26 cellular contexts compared by ENCODE assay signal in the genomic region with DNA sequence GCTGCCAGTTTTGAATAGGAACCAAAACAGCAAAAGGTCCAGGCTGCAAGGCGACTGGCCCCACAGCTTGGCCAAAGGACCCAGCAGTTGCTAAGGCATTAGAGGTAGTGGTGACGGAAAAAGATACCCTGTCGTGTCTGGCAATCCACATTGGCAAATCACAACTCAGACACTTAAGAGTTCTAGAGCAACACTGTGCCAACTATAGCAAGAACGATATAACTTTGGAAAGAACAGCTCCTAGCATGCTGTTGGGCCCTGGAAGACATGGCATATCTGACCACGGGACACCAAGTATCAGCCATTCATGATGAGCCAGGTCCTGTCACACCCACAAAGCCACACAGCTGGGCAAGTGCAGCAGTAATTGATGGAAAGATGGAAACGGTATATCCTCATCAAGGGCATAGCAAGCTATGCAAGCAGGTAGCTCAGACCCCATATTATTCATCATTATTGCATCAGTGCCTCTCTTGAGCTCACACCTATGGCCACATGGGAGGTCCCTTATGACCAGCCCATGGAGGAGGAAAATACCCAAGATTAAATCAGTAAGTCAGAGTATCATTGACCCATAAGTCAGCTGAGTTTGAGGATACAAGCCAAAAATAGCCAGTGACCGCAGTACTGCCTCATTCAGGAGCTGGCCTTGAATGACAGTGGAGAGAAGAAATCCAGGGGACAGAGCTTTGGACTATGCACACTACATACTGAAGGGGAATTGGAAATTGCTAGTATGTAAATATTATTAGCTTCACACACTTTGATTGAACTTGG.
"Had no signal": no experiment of that assay in that cellular context is flagged by ENCODE, and none has a peak within 500 bp of the region (broad histone marks: within the 10 kb centered on the region; RNA-seq: fewer than 3 reads in every experiment).

No MANE protein-coding gene starts in this region.

- H3K4me1 ChIP-seq: gastroesophageal sphincter, prostate gland, stomach, suprapubic skin, transverse colon, uterus had no signal

- H3K9me3 Mint-ChIP-seq: activated naive CD4-positive, alpha-beta T cell treated with anti-CD3 and anti-CD28 coated beads, Interleukin-2, amount 50 U/mL, for 24 hours; central memory CD8-positive, alpha-beta T cell; stimulated activated memory B cell treated with anti-CD40 and anti-IgM and Interleukin-4, amounts not matched to agents 10 μg/mL and 1 μg/mL and 100 μg/mL, for 72 hours; T-helper 1 cell treated with Interleukin-12 subunit alpha and Interleukin-12 subunit beta and Interleukin-4 antibody, amounts not matched to agents 30 μg/mL and 1 μg/mL, for 36 hours; WTC11 had no signal

- H3K4me1 Mint-ChIP-seq: central memory CD8-positive, alpha-beta T cell; stimulated activated memory B cell treated with anti-CD40 and anti-IgM and Interleukin-4, amounts not matched to agents 10 μg/mL and 1 μg/mL and 100 μg/mL, for 72 hours had no signal

- H3K36me3 Mint-ChIP-seq: activated naive CD4-positive, alpha-beta T cell treated with anti-CD3 and anti-CD28 coated beads, Interleukin-2, amount 50 U/mL, for 24 hours; stimulated activated memory B cell treated with anti-CD40 and anti-IgM and Interleukin-4, amounts not matched to agents 10 μg/mL and 1 μg/mL and 100 μg/mL, for 72 hours; WTC11 had no signal

- DNase-seq: activated gamma-delta T cell treated with Interleukin-2 at 50 U/mL for 16 hours; activated T-cell treated with anti-CD3 and anti-CD28 coated beads, Interleukin-2, amount 50 U/mL, for 1 hour; anterior cingulate cortex; brain microvascular endothelial cell; effector memory CD4-positive, alpha-beta T cell; midbrain; ovary; right lobe of liver; small intestine; stimulated activated CD4-positive, alpha-beta T cell treated with anti-CD3 and anti-CD28 coated beads, Interleukin-15, amount 100 ng/mL, for 24 hours; stomach; T1000; transverse colon; uterus had no signal

- H3K27ac ChIP-seq: brain microvascular endothelial cell, esophagus muscularis mucosa, gastroesophageal sphincter, neutrophil, ovary, prostate gland, stomach, suprapubic skin, transverse colon, uterus had no signal

- H3K27ac Mint-ChIP-seq: activated naive CD4-positive, alpha-beta T cell treated with anti-CD3 and anti-CD28 coated beads, Interleukin-2, amount 50 U/mL, for 24 hours; stimulated activated memory B cell treated with anti-CD40 and anti-IgM and Interleukin-4, amounts not matched to agents 10 μg/mL and 1 μg/mL and 100 μg/mL, for 72 hours; T-helper 1 cell treated with Interleukin-12 subunit alpha and Interleukin-12 subunit beta and Interleukin-4 antibody, amounts not matched to agents 30 μg/mL and 1 μg/mL, for 36 hours; WTC11 had no signal

- H3K36me3 ChIP-seq: brain microvascular endothelial cell, esophagus muscularis mucosa, gastroesophageal sphincter, neutrophil, ovary, prostate gland, right lobe of liver, stomach, suprapubic skin, transverse colon, uterus had no signal

- H3K4me3 ChIP-seq: esophagus muscularis mucosa, gastroesophageal sphincter, lung, ovary, prostate gland, right lobe of liver, stomach, suprapubic skin, transverse colon, uterus had no signal

- ATAC-seq: gastroesophageal sphincter; stimulated activated memory B cell treated with anti-CD40 and anti-IgM and Interleukin-4, amounts not matched to agents 10 μg/mL and 1 μg/mL and 100 μg/mL, for 72 hours; WTC11 had no signal

- H3K4me3 Mint-ChIP-seq: activated naive CD4-positive, alpha-beta T cell treated with anti-CD3 and anti-CD28 coated beads, Interleukin-2, amount 50 U/mL, for 24 hours; central memory CD8-positive, alpha-beta T cell; nephron; stimulated activated memory B cell treated with anti-CD40 and anti-IgM and Interleukin-4, amounts not matched to agents 10 μg/mL and 1 μg/mL and 100 μg/mL, for 72 hours; T-helper 1 cell treated with Interleukin-12 subunit alpha and Interleukin-12 subunit beta and Interleukin-4 antibody, amounts not matched to agents 30 μg/mL and 1 μg/mL, for 36 hours; WTC11 had no signal

- H3K9me3 ChIP-seq: esophagus muscularis mucosa, gastroesophageal sphincter, neutrophil, ovary, prostate gland, right lobe of liver, stomach, suprapubic skin, transverse colon, uterus had no signal

- H3K27me3 ChIP-seq: brain microvascular endothelial cell, esophagus muscularis mucosa, gastroesophageal sphincter, neutrophil, ovary, right lobe of liver, stomach, suprapubic skin, transverse colon, uterus had no signal

- H3K27me3 Mint-ChIP-seq: activated naive CD4-positive, alpha-beta T cell treated with anti-CD3 and anti-CD28 coated beads, Interleukin-2, amount 50 U/mL, for 24 hours had no signal
